In genomic region chr16:24539295-24539849, GRCh38 we compare ENCODE assay signal across 8 cellular contexts. TPM values are rescaled to one million over a fixed set of nuclear protein-coding genes. Genes with fewer than 3 reads are reported as not detected.
A peak's percentile ranks its signal among the peaks of the same experiment; 100 is the strongest.
DNase-seq lines count a peak whose midpoint lies in the region; ATAC-seq, FAIRE-seq and TF ChIP-seq lines count a peak whose summit lies in the region.

RBBP6 (plus strand) TSS chr16:24539566; CDS start chr16:24540627, 1,061 bp downstream.

- H3K4me3 Mint-ChIP-seq in progenitor cell of endocrine pancreas (ENCODE audit: low read depth): peak within 1 kb of the TSS; percentile 98

- H3K4me1 Mint-ChIP-seq in progenitor cell of endocrine pancreas (ENCODE audit: low read depth): peaks cover 16% of the 10 kb centered on the region

- no peaks in the 10 kb centered on the region for H3K36me3 Mint-ChIP-seq in progenitor cell of endocrine pancreas (ENCODE audit: insufficient read depth)

- H3K27ac Mint-ChIP-seq in progenitor cell of endocrine pancreas: peak within 1 kb of the TSS; percentile 100

- peak; percentile 93 for TF ChIP-seq POLR2A in GM12892 (IDR thresholded peaks at IDR 0.05; ENCODE audit: low read depth, low read length)

- ATAC-seq in HG02852 (IDR thresholded peaks at IDR 0.05; ENCODE audit: unreplicated experiment) (peak; percentile 88), left cardiac atrium (peak; percentile 98)

- intact Hi-C loops in left cardiac atrium (cut with DNase I): no loop called here

- H3K27me3 Mint-ChIP-seq in progenitor cell of endocrine pancreas: no peaks in the 10 kb centered on the region

- peak; percentile 39 for TF ChIP-seq CTCF in progenitor cell of endocrine pancreas (IDR thresholded peaks at IDR 0.05; ENCODE audit: unreplicated experiment)

- DNase-seq in GM12892 (ENCODE audit: insufficient read length) (peak; percentile 62), NCI-H146 (lab: John Stamatoyannopoulos, UW) (peak; percentile 97), T-helper 1 cell (peak; percentile 87 to 95 (median 90)), amniotic epithelial cell (ENCODE audit: low read depth) (peak; percentile 95), left cardiac atrium (peak; percentile 96), progenitor cell of endocrine pancreas (ENCODE audit: low spot score, unreplicated experiment) (peak; percentile 90), ureter (ENCODE audit: low spot score) (peak; percentile 94)

- peak; percentile 95 for FAIRE-seq in GM12892 (lab: Jason Lieb, UNC)

- H3K9me3 Mint-ChIP-seq in progenitor cell of endocrine pancreas (ENCODE audit: low read depth): no peaks in the 10 kb centered on the region

RNA-seq across cellular contexts. Expression of gene RBBP6, which starts in this region (rescaled TPM):
- polyA plus RNA-seq in GM12892 (2012; ENCODE audit: missing spikeins): 43.9 TPM
- total RNA-seq in left cardiac atrium (10 to 100 TPM; 26.6 to 39.4 TPM), progenitor cell of endocrine pancreas (75.9 and 76.1 TPM in 2 replicates), ureter (56.1 TPM)

Comparison
In these comparisons a context has a peak if more than half of its experiments do, and no peak if none do; other contexts are left out.
1. Peak in every context shown above with its lines: DNase-seq and ATAC-seq.